8 cellular contexts compared by ENCODE assay signal in genomic region chr11:100863080-100863581, GRCh38.
DNase-seq lines count a peak whose midpoint lies in the region; ATAC-seq, FAIRE-seq and TF ChIP-seq lines count a peak whose summit lies in the region.

No MANE protein-coding gene starts in this region.

- DNase-seq in DMS79 (lab: John Stamatoyannopoulos, UW) (peak; percentile 60), K562 (ENCODE audit: extremely low read depth in 1 of 4, low spot score in 3 of 4) (peak; percentile 26 to 90 (median 56)), neuronal stem cell (ENCODE audit: low spot score) (peak; percentile 8), H7 (no peak), Peyer's patch (no peak)
- DNase-seq in activated naive CD4-positive, alpha-beta T cell treated with anti-CD3 and anti-CD28 coated beads for 36 hours: no peak

- H3K27ac ChIP-seq in K562 (ENCODE audit: extremely low read depth, low read depth, low read length) (peak overlapping the region; percentile 66), neuronal stem cell (replicated peaks; ENCODE audit: low read length) (peak overlapping the region; percentile 39), Peyer's patch (no peak overlapping the region)

- ATAC-seq in GM19463 (IDR thresholded peaks at IDR 0.05; ENCODE audit: unreplicated experiment) (peak; percentile 72), HG03521 (IDR thresholded peaks at IDR 0.05; ENCODE audit: unreplicated experiment) (peak; percentile 76), K562 (peak; percentile 97)

- peaks cover 0 to 23% of the 10 kb centered on the region in 2 experiments; a peak in 2 of 5 replicates for H3K4me1 ChIP-seq in K562 (replicated peaks in 1 of 2; ENCODE audit: control insufficient read depth in 2 of 2, insufficient read depth in 2 of 2, low read length in 2 of 2)
- H3K4me1 ChIP-seq in neuronal stem cell (ENCODE audit: control insufficient read depth in 2 of 2, insufficient read depth in 1 of 2, low read depth in 1 of 2, low read length in 2 of 2): peaks cover 3 to 9% of the 10 kb centered on the region in 2 donors
- H3K4me1 ChIP-seq in Peyer's patch: no peaks in the 10 kb centered on the region

- FAIRE-seq in K562 (lab: Jason Lieb, UNC): peak; percentile 97

- no peak overlapping the region for H2BK120ac ChIP-seq in neuronal stem cell (ENCODE audit: low read depth, low read length)

- no peak overlapping the region for H3K4me3 Mint-ChIP-seq in activated naive CD4-positive, alpha-beta T cell treated with anti-CD3 and anti-CD28 coated beads for 36 hours

- peak; percentile 77; the same call in 1 of the 2 replicates for TF ChIP-seq EP300 in K562 (IDR thresholded peaks at IDR 0.05; ENCODE audit: low read length)

- peak in 1 of 2 experiments; percentile 18; a peak in 1 of 4 replicates for TF ChIP-seq RAD21 in K562 (CRISPR knock-in tag; conservative IDR thresholded peaks at IDR 0.05 in 1 of 2, IDR thresholded peaks at IDR 0.05 in 1 of 2)

- no peak overlapping the region for H3K14ac ChIP-seq in neuronal stem cell (ENCODE audit: low read length)

- no peak overlapping the region for H4K8ac ChIP-seq in neuronal stem cell (ENCODE audit: low read depth, low read length)

- H2AK5ac ChIP-seq in neuronal stem cell (ENCODE audit: low read depth, low read length): no peak overlapping the region

- H3K36me3 ChIP-seq in K562 (ENCODE audit: control insufficient read depth, insufficient read depth, low read length): no peaks in the 10 kb centered on the region; the same call in 1 of the 3 replicates
- no peaks in the 10 kb centered on the region for H3K36me3 ChIP-seq in neuronal stem cell (replicated peaks in 1 of 2; ENCODE audit: control insufficient read depth in 2 of 2, insufficient read depth in 2 of 2, low read length in 2 of 2)
- no peaks in the 10 kb centered on the region for H3K36me3 ChIP-seq in H7 (replicated peaks; ENCODE audit: control insufficient read depth, insufficient read depth, low read length)
- no peaks in the 10 kb centered on the region for H3K36me3 ChIP-seq in Peyer's patch

- TF ChIP-seq CTCF in K562 (IDR thresholded peaks at IDR 0.05 in 2 of 3, conservative IDR thresholded peaks at IDR 0.05 in 1 of 3; ENCODE audit: insufficient read depth in 2 of 3, low read depth in 1 of 3, low read length in 3 of 3) (0 out of 6 replicates have a peak, but pooled peaks of 1 of the 3 experiments have one; percentile 11), Peyer's patch (IDR thresholded peaks at IDR 0.05) (no peak)

- H3K27ac Mint-ChIP-seq in activated naive CD4-positive, alpha-beta T cell treated with anti-CD3 and anti-CD28 coated beads for 36 hours: no peak overlapping the region

- H3K27me3 ChIP-seq in K562 (ENCODE audit: control insufficient read depth in 2 of 2, insufficient read depth in 2 of 2, low read length in 2 of 2): no peaks in the 10 kb centered on the region
- no peaks in the 10 kb centered on the region for H3K27me3 ChIP-seq in neuronal stem cell (ENCODE audit: control insufficient read depth in 3 of 3, insufficient read depth in 3 of 3, low read depth in 1 of 3, low read length in 3 of 3)
- H3K27me3 ChIP-seq in H7 (ENCODE audit: control insufficient read depth, insufficient read depth, low read length): no peaks in the 10 kb centered on the region
- H3K27me3 ChIP-seq in Peyer's patch: no peaks in the 10 kb centered on the region

- H2BK12ac ChIP-seq in neuronal stem cell (ENCODE audit: low read length): no peak overlapping the region

- H3K9me1 ChIP-seq in K562 (ENCODE audit: control insufficient read depth, insufficient read depth, low read length): no peaks in the 10 kb centered on the region

- H3K36me3 Mint-ChIP-seq in activated naive CD4-positive, alpha-beta T cell treated with anti-CD3 and anti-CD28 coated beads for 36 hours (ENCODE audit: low read depth): no peaks in the 10 kb centered on the region

- no peak overlapping the region for H2BK15ac ChIP-seq in neuronal stem cell (ENCODE audit: low read length)

- no peak overlapping the region for H4K91ac ChIP-seq in neuronal stem cell (ENCODE audit: low read depth, low read length, poor library complexity)

- H4K20me1 ChIP-seq in K562 (replicated peaks; ENCODE audit: control insufficient read depth, insufficient read depth, low read length): no peaks in the 10 kb centered on the region

- POLR2A ChIA-PET in K562 (lab: Yijun Ruan, JAX): no interaction called here

- H2AFZ ChIP-seq in K562 (ENCODE audit: low read depth, low read length) (peak overlapping the region; percentile 69; the same call in 1 of the 2 replicates), neuronal stem cell (ENCODE audit: low read length) (no peak overlapping the region)

- no peaks in the 10 kb centered on the region for H3K4me1 Mint-ChIP-seq in activated naive CD4-positive, alpha-beta T cell treated with anti-CD3 and anti-CD28 coated beads for 36 hours (ENCODE audit: low read depth)

- no peaks in the 10 kb centered on the region for H3K27me3 Mint-ChIP-seq in activated naive CD4-positive, alpha-beta T cell treated with anti-CD3 and anti-CD28 coated beads for 36 hours (ENCODE audit: low read depth)

- H3K23ac ChIP-seq in neuronal stem cell (ENCODE audit: low read depth, low read length, poor library complexity): no peak overlapping the region

- no peak overlapping the region for H3K18ac ChIP-seq in neuronal stem cell (ENCODE audit: low read length)

- H3K9me3 Mint-ChIP-seq in activated naive CD4-positive, alpha-beta T cell treated with anti-CD3 and anti-CD28 coated beads for 36 hours: peaks cover 2% of the 10 kb centered on the region

- intact Hi-C loops in K562 (cut with micrococcal nuclease): no loop called here
- intact Hi-C loops in activated naive CD4-positive, alpha-beta T cell treated with anti-CD3 and anti-CD28 coated beads for 36 hours (cut with micrococcal nuclease): no loop called here

- H3K4me2 ChIP-seq in K562 (ENCODE audit: insufficient read depth, low read length): peak overlapping the region; percentile 34
- H3K4me2 ChIP-seq in neuronal stem cell (ENCODE audit: insufficient read depth, low read length, poor library complexity, severe bottlenecking): no peak overlapping the region

- WGBS in K562 (ENCODE audit: insufficient coverage, low coverage, missing lambda C conversion rate): 3% methylated on average over 2 of the region's 2 CpGs
- no CpG with 5 or more reads among the region's 2 CpGs for WGBS in neuronal stem cell (ENCODE audit: extremely low coverage in 2 of 2, insufficient read length in 2 of 2, insufficient replicate concordance in 1 of 2), 2 donors

- in situ Hi-C loops in K562 (cut with MboI): no loop called here

- H3K9me3 ChIP-seq in K562 (replicated peaks; ENCODE audit: control insufficient read depth, insufficient read depth, low read depth, low read length) (peaks cover 2% of the 10 kb centered on the region; the same call in 1 of the 2 replicates), neuronal stem cell (replicated peaks in 1 of 2; ENCODE audit: control insufficient read depth in 2 of 2, insufficient read depth in 1 of 2, low read depth in 1 of 2, low read length in 2 of 2) (no peaks in the 10 kb centered on the region), Peyer's patch (no peaks in the 10 kb centered on the region)

- H3K79me2 ChIP-seq in K562 (ENCODE audit: control insufficient read depth, insufficient read depth, low read length): no peaks in the 10 kb centered on the region

- no peak overlapping the region for H3K4me3 ChIP-seq in K562
- no peak overlapping the region for H3K4me3 ChIP-seq in neuronal stem cell (ENCODE audit: low read length in 2 of 2)
- H3K4me3 ChIP-seq in H7 (ENCODE audit: insufficient read depth, low read depth, low read length): no peak overlapping the region
- H3K4me3 ChIP-seq in Peyer's patch: no peak overlapping the region

- no peaks in the 10 kb centered on the region for H3K79me1 ChIP-seq in neuronal stem cell (ENCODE audit: low read depth, low read length)

- TF ChIP-seq POLR2A in K562 (conservative IDR thresholded peaks at IDR 0.05) (no peak), Peyer's patch (IDR thresholded peaks at IDR 0.05) (no peak)

- H3K9ac ChIP-seq in K562 (ENCODE audit: insufficient read depth in 1 of 2, low read depth in 2 of 2, low read length in 2 of 2): no peak overlapping the region; a peak in 1 of 4 replicates
- no peak overlapping the region for H3K9ac ChIP-seq in neuronal stem cell (ENCODE audit: low read depth, low read length, poor library complexity)

- no peak overlapping the region for H3K4ac ChIP-seq in neuronal stem cell (ENCODE audit: low read length)

- CTCF ChIA-PET in K562 (lab: Yijun Ruan, JAX; ENCODE audit: low intra/inter-chr PET ratio): no interaction called here
- CTCF ChIA-PET in activated naive CD4-positive, alpha-beta T cell treated with anti-CD3 and anti-CD28 coated beads for 36 hours (lab: Charles Lee): no interaction called here

- H2BK5ac ChIP-seq in neuronal stem cell (ENCODE audit: low read length): no peak overlapping the region

- BruUV-seq in K562 (replicated peaks; lab: Mats Ljungman, UMichigan): no TSS peak

TF ChIP-seq in K562, 482 proteins besides CTCF, POLR2A, EP300 and RAD21 (continues in another document):
- TF ChIP-seq SMARCE1 (IDR thresholded peaks at IDR 0.05): peak; percentile 75
- no peak for TF ChIP-seq ZNF282 (CRISPR knock-in tag; IDR thresholded peaks at IDR 0.05)
- TF ChIP-seq ZNF668 (CRISPR knock-in tag; IDR thresholded peaks at IDR 0.05): no peak
- TF ChIP-seq TOE1 (IDR thresholded peaks at IDR 0.05; ENCODE audit: borderline replicate concordance): no peak
- no peak for TF ChIP-seq TOE1 (CRISPR knock-in tag; IDR thresholded peaks at IDR 0.05; ENCODE audit: borderline replicate concordance, low read depth)
- TF ChIP-seq PCBP2 (IDR thresholded peaks at IDR 0.05; ENCODE audit: low read depth, low read length, poor library complexity, severe bottlenecking): no peak
- TF ChIP-seq RBM14 (IDR thresholded peaks at IDR 0.05; ENCODE audit: borderline replicate concordance, insufficient read depth, low read depth, low read length): no peak
- TF ChIP-seq SMAD4 (CRISPR knock-in tag; conservative IDR thresholded peaks at IDR 0.05): peak; percentile 43; the same call in 1 of the 2 replicates
- TF ChIP-seq ZNF830 (CRISPR knock-in tag; IDR thresholded peaks at IDR 0.05): no peak
- TF ChIP-seq OTX1 (CRISPR knock-in tag; IDR thresholded peaks at IDR 0.05): no peak
- TF ChIP-seq ADNP (tag; IDR thresholded peaks at IDR 0.05): 0 out of 2 replicates have a peak, but pooled peaks have one; percentile 64
- TF ChIP-seq GMEB1 (CRISPR knock-in tag; IDR thresholded peaks at IDR 0.05): no peak

Comparison
In these comparisons a context has a peak if more than half of its experiments do, and no peak if none do; other contexts are left out.
1. DNase-seq: peak in DMS79 (single experiment), K562 (4 of 4) and neuronal stem cell (single experiment); none in H7 (single experiment), Peyer's patch (0 of 3) and activated naive CD4-positive, alpha-beta T cell treated with anti-CD3 and anti-CD28 coated beads for 36 hours (single experiment).
2. H3K27ac ChIP-seq: peak in K562 (single experiment) and neuronal stem cell (single experiment); none in Peyer's patch (0 of 4).
3. Peak in every context shown above with its lines, with median percentiles within 50 percentile points of each other: ATAC-seq.